Comparison of ENCODE assay signal across 1 cellular context in genomic region chr18:63199743-63200241, GRCh38.
TF ChIP-seq lines count a peak whose summit lies in the region.

No MANE protein-coding gene starts in this region.

TF ChIP-seq in H1, 55 proteins besides CTCF, POLR2A, EP300 and RAD21:
- TF ChIP-seq CHD7 (IDR thresholded peaks at IDR 0.05; ENCODE audit: insufficient replicate concordance, low read length): no peak
- TF ChIP-seq ATF2 (IDR thresholded peaks at IDR 0.05; ENCODE audit: low read length): no peak
- no peak for TF ChIP-seq NRF1 (IDR thresholded peaks at IDR 0.05; ENCODE audit: low read depth, low read length)
- TF ChIP-seq HDAC6 (IDR thresholded peaks at IDR 0.05; ENCODE audit: low read depth, low read length): no peak
- no peak for TF ChIP-seq USF2 (IDR thresholded peaks at IDR 0.05; ENCODE audit: low read length)
- TF ChIP-seq E2F6 (IDR thresholded peaks at IDR 0.05): no peak
- no peak for TF ChIP-seq SP1 (IDR thresholded peaks at IDR 0.05; ENCODE audit: low read depth, low read length)
- TF ChIP-seq RBBP5 (IDR thresholded peaks at IDR 0.05; ENCODE audit: borderline replicate concordance, low read depth, low read length): no peak
- no peak for TF ChIP-seq TAF1 (IDR thresholded peaks at IDR 0.05; ENCODE audit: low read depth, low read length)
- TF ChIP-seq EZH2 (IDR thresholded peaks at IDR 0.05; ENCODE audit: low read depth, low read length, severe bottlenecking): no peak
- no peak for TF ChIP-seq CBX5 (IDR thresholded peaks at IDR 0.05; ENCODE audit: low read depth, low read length)
- TF ChIP-seq TBP (IDR thresholded peaks at IDR 0.05; ENCODE audit: low read depth, low read length): no peak
- TF ChIP-seq CHD2 (IDR thresholded peaks at IDR 0.05; ENCODE audit: low read length): no peak
- TF ChIP-seq CEBPB (IDR thresholded peaks at IDR 0.05; ENCODE audit: low read depth, low read length): no peak
- no peak for TF ChIP-seq SUZ12 (IDR thresholded peaks at IDR 0.05; ENCODE audit: low read length)
- no peak for TF ChIP-seq KDM5A (IDR thresholded peaks at IDR 0.05; ENCODE audit: low read length)
